ENCODE assay signal across 12 cellular contexts in the genomic region with DNA sequence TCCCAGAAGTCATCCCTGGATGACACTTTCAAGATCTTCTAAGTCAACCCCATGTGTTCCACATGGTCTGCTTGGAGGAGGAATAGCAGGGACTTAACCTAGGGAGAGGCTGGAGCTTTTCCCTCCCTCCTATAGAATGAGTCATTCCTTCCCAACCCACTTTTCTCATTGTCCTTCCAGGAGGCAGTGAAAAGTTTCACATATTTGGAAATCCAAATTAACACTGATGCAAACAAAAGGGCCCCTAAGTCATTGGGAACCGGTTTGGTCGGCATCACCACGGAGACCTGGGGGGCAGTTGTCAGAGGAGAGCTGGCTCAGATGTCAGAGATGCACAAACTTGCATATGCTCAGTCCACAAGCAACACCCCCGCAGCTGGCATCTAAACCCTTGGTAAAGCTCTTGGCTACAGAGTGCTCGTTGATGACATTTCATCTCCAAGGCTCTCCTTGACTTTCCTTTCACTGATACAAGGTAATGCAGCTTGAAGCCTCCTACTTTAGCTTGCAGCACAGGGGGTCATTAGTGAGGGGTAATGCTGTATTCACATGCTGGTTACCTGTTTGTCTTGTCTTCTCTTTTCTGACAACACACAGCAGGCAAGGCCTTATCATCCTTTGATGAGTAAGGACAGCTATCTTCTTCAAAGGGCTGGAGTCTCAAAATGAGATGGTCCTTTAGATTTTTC. TPM values are rescaled to one million over a fixed set of nuclear protein-coding genes. Genes with fewer than 3 reads are reported as not detected.
DNase-seq lines count a peak whose midpoint lies in the region; ATAC-seq, FAIRE-seq and TF ChIP-seq lines count a peak whose summit lies in the region.
"Had no signal": no experiment of that assay in that cellular context is flagged by ENCODE, and none has a peak within 500 bp of the region (broad histone marks: within the 10 kb centered on the region; RNA-seq: fewer than 3 reads in every experiment).

No MANE protein-coding gene starts in this region.

- H3K4me3 ChIP-seq in fibroblast of lung (replicated peaks in 1 of 4; ENCODE audit: control extremely low read depth in 1 of 4, insufficient read depth in 1 of 4, low read depth in 3 of 4, low read length in 4 of 4), result no peak overlapping the region
- H3K4me3 ChIP-seq: dorsolateral prefrontal cortex had no signal

- no peaks in the 10 kb centered on the region for H3K9me3 ChIP-seq in fibroblast of lung (ENCODE audit: control insufficient read depth, insufficient read depth, low read depth, low read length)

- no peak overlapping the region for H3K27ac ChIP-seq in fibroblast of lung (ENCODE audit: insufficient read depth, low read length)
- H3K27ac ChIP-seq: dorsolateral prefrontal cortex had no signal

- H3K9ac ChIP-seq in fibroblast of lung (ENCODE audit: insufficient read depth, low read length), result no peak overlapping the region

- no peak overlapping the region for H3K4me2 ChIP-seq in fibroblast of lung (ENCODE audit: extremely low read depth, insufficient read depth, low read length)

- H3K79me2 ChIP-seq in fibroblast of lung (ENCODE audit: control insufficient read depth, insufficient read depth, low read length), result no peaks in the 10 kb centered on the region

- FAIRE-seq in RCC 7860 (lab: Jason Lieb, UNC), result no peak
- FAIRE-seq in urothelium cell line (lab: Jason Lieb, UNC), result no peak

- ATAC-seq in sciatic nerve (no peak), GM18909 (IDR thresholded peaks at IDR 0.05; ENCODE audit: poor library complexity, unreplicated experiment) (no peak)

- no peak for TF ChIP-seq CTCF in fibroblast of lung (conservative IDR thresholded peaks at IDR 0.05 in 1 of 2, IDR thresholded peaks at IDR 0.05 in 1 of 2; ENCODE audit: low read depth in 1 of 2, low read length in 2 of 2)

- no peaks in the 10 kb centered on the region for H3K36me3 ChIP-seq in fibroblast of lung (ENCODE audit: control insufficient read depth, insufficient read depth, low read length)

- H2AFZ ChIP-seq in fibroblast of lung (ENCODE audit: low read length), result no peak overlapping the region

- H3K4me1 ChIP-seq in fibroblast of lung (ENCODE audit: control insufficient read depth, extremely low read depth, insufficient read depth, low read length), result no peaks in the 10 kb centered on the region

- DNase-seq in NCI-H510A treated with DMSO at 0.1 percent for 48 hours (lab: John Stamatoyannopoulos, UW) (peak; percentile 40), NCI-H510A (lab: John Stamatoyannopoulos, UW) (no peak), RCC 7860 (ENCODE audit: low spot score) (peak; percentile 36), fibroblast of lung (ENCODE audit: low read depth in 2 of 2) (peak; percentile 21 to 73), urothelium cell line (ENCODE audit: low spot score) (peak; percentile 35), sciatic nerve (ENCODE audit: low spot score) (no peak), hepatic stellate cell (ENCODE audit: low spot score) (no peak)
- DNase-seq: DND-41, dorsolateral prefrontal cortex, hypothalamus, NCI-H187 treated with DMSO at 0.1 percent for 48 hours had no signal

- intact Hi-C loops in sciatic nerve (cut with DNase I), result loop anchor here (5.0 kb wide), 1 partner anchor 179 kb away; no protein-coding TSS in a partner anchor

- H3K27me3 ChIP-seq in fibroblast of lung (ENCODE audit: control insufficient read depth, insufficient read depth, low read length), result no peaks in the 10 kb centered on the region
- H3K27me3 ChIP-seq: dorsolateral prefrontal cortex had no signal

- no peaks in the 10 kb centered on the region for H4K20me1 ChIP-seq in fibroblast of lung (ENCODE audit: control insufficient read depth, extremely low read depth, insufficient read depth, low read length)

RNA-seq across cellular contexts. Expression of gene LRRC8D, which starts 12.3 kb away (rescaled TPM):
- total RNA-seq in fibroblast of lung, result 28.8 and 41.0 TPM in 2 replicates
- polyA plus RNA-seq in fibroblast of lung, result 40.0 and 58.1 TPM in 2 replicates
- polyA plus RNA-seq in fibroblast of lung (2012), result 21.9 and 30.3 TPM in 2 replicates
- polyA minus RNA-seq in fibroblast of lung (ENCODE audit: low replicate concordance), result 16.8 and 22.9 TPM in 2 replicates
- total RNA-seq in sciatic nerve, result 24.2 TPM

Comparison
In these comparisons a context has a peak if more than half of its experiments do, and no peak if none do; other contexts are left out.
1. DNase-seq: peak in NCI-H510A treated with DMSO at 0.1 percent for 48 hours (single experiment), RCC 7860 (single experiment), fibroblast of lung (2 of 2) and urothelium cell line (single experiment); none in NCI-H510A (single experiment), sciatic nerve (single experiment) and hepatic stellate cell (single experiment).